8 cellular contexts compared by ENCODE assay signal in the genomic region with DNA sequence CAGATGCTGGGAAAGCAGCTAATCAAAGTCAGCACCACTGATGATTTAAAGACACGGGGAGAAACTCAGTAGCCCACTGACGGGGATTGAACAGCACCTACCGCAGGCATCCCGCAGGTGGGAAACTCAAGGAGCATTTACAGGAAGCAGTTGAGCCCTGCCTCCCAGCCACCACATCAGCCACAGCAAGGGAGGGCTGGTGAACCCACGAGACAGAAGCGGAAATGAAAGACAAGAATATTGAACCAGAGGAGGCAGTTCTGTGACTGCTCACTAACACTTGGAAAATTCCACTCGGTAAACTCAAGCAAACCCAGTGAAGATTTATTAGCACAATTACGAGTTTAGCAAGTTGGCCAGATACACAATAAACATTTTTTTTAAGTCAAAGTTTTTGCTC. TPM values are rescaled to one million over a fixed set of nuclear protein-coding genes. Genes with fewer than 3 reads are reported as not detected.
A peak's percentile ranks its signal among the peaks of the same experiment; 100 is the strongest.
DNase-seq lines count a peak whose midpoint lies in the region; TF ChIP-seq lines count a peak whose summit lies in the region.

No MANE protein-coding gene starts in this region.

- in situ Hi-C loops in transverse colon (cut with MboI; ENCODE audit: low pct_ligation_motif_present in 1 of 4, low pct_unique_long_range_greater_than_20kb in 1 of 4, low sequenced_read_pairs in 3 of 4), result no loop called here

- H3K27ac ChIP-seq in transverse colon, result no peak overlapping the region

- no peak overlapping the region for H3K4me3 Mint-ChIP-seq in nephron progenitor cell

- peaks cover 73% of the 10 kb centered on the region for H3K27me3 Mint-ChIP-seq in nephron progenitor cell (ENCODE audit: low read depth, poor library complexity)

- H3K27ac Mint-ChIP-seq in nephron progenitor cell, result no peak overlapping the region

- peaks cover 48% of the 10 kb centered on the region for H3K27me3 ChIP-seq in transverse colon

- intact Hi-C loops in transverse colon (cut with DNase I; ENCODE audit: low total_unique reads), result no loop called here

- no peaks in the 10 kb centered on the region for H3K4me1 ChIP-seq in transverse colon

- TF ChIP-seq EP300 in transverse colon (IDR thresholded peaks at IDR 0.05; ENCODE audit: low read depth), result no peak

- H3K4me1 Mint-ChIP-seq in nephron progenitor cell, result peaks cover 6% of the 10 kb centered on the region

- no peak overlapping the region for H3K4me3 ChIP-seq in transverse colon

- no peaks in the 10 kb centered on the region for H3K36me3 ChIP-seq in transverse colon

- TF ChIP-seq CTCF in transverse colon (IDR thresholded peaks at IDR 0.05) (no peak), nephron progenitor cell (IDR thresholded peaks at IDR 0.05) (no peak)

- no peaks in the 10 kb centered on the region for H3K9me3 ChIP-seq in transverse colon

- peak; percentile 12 to 23 for DNase-seq in activated CD8-positive, alpha-beta memory T cell treated with anti-CD3 and anti-CD28 coated beads for 1 hour (ENCODE audit: extremely low read depth in 1 of 2, low read depth in 1 of 2)
- DNase-seq in activated CD8-positive, alpha-beta memory T cell treated with anti-CD3 and anti-CD28 coated beads, Interleukin-2, amount 50 U/mL, for 48 hours, result no peak
- peak; percentile 48 for DNase-seq in activated CD8-positive, alpha-beta memory T cell treated with anti-CD3 and anti-CD28 coated beads, Interleukin-2, amount 50 U/mL, for 4 hours
- DNase-seq in mucosa of gallbladder (ENCODE audit: low spot score) (peak; percentile 24), transverse colon (peak; percentile 23), nephron progenitor cell (no peak), OCI-M2 (lab: John Stamatoyannopoulos, UW; ENCODE audit: unreplicated experiment) (no peak), NCI-H2227 (lab: John Stamatoyannopoulos, UW; ENCODE audit: unreplicated experiment) (no peak)

- peaks cover 6% of the 10 kb centered on the region for H3K9me3 Mint-ChIP-seq in nephron progenitor cell

- TF ChIP-seq POLR2A in transverse colon (IDR thresholded peaks at IDR 0.05), result no peak

- no peaks in the 10 kb centered on the region for H3K36me3 Mint-ChIP-seq in nephron progenitor cell (ENCODE audit: low read depth)

- WGBS in transverse colon (ENCODE audit: low coverage in 1 of 2), 2 donors, result 4 to 7% methylated on average over 4 to 8 of the region's 8 CpGs

RNA-seq across cellular contexts. Expression of gene FAM163B, which starts 10.6 kb away (rescaled TPM):
- total RNA-seq in mucosa of gallbladder (0.81 TPM), transverse colon (under 1 TPM in 1 of 4 donors, not detected in 3; 0.64 TPM)

RNA-seq across cellular contexts. Expression of gene DBH, which starts 16.4 kb away (rescaled TPM):
- total RNA-seq in mucosa of gallbladder (0.06 TPM), transverse colon (not detected)

Comparison
In these comparisons a context has a peak if more than half of its experiments do, and no peak if none do; other contexts are left out.
1. DNase-seq: peak in activated CD8-positive, alpha-beta memory T cell treated with anti-CD3 and anti-CD28 coated beads for 1 hour (2 of 2), activated CD8-positive, alpha-beta memory T cell treated with anti-CD3 and anti-CD28 coated beads, Interleukin-2, amount 50 U/mL, for 4 hours (single experiment), mucosa of gallbladder (single experiment) and transverse colon (single experiment); none in activated CD8-positive, alpha-beta memory T cell treated with anti-CD3 and anti-CD28 coated beads, Interleukin-2, amount 50 U/mL, for 48 hours (single experiment), nephron progenitor cell (single experiment), OCI-M2 (single experiment) and NCI-H2227 (single experiment).